In genomic region chr17:34764716-34765115, GRCh38 we compare ENCODE assay signal across 20 cellular contexts.
"Had no signal": no experiment of that assay in that cellular context is flagged by ENCODE, and none has a peak within 500 bp of the region (broad histone marks: within the 10 kb centered on the region; RNA-seq: fewer than 3 reads in every experiment).

No MANE protein-coding gene starts in this region.

- DNase-seq: colonic mucosa; effector CD4-positive, alpha-beta T cell; foreskin melanocyte; hippocampal formation; kidney glomerular epithelial cell; mesendoderm; naive B cell; psoas muscle; retina; stimulated activated CD4-positive, alpha-beta T cell treated with anti-CD3 and anti-CD28 coated beads, Interleukin-4, amount 100 ng/mL, for 1 hour; stimulated activated CD8-positive, alpha-beta memory T cell treated with anti-CD3 and anti-CD28 coated beads, Interleukin-4, amount 100 ng/mL, for 48 hours; stimulated activated naive CD8-positive, alpha-beta T cell treated with anti-CD3 and anti-CD28 coated beads, Interleukin-15, Interleukin-2, amounts not matched to agents 100 U/mL and 50 U/mL, for 24 hours; thyroid gland; uterus had no signal

- H3K4me3 ChIP-seq: colonic mucosa, psoas muscle, right lobe of liver, suprapubic skin, thyroid gland, upper lobe of left lung, uterus had no signal

- H3K27me3 ChIP-seq: colonic mucosa, right lobe of liver, thyroid gland, upper lobe of left lung, uterus had no signal

- H3K9me3 ChIP-seq: colonic mucosa, psoas muscle, right lobe of liver, suprapubic skin, thyroid gland, upper lobe of left lung, uterus had no signal

- H3K36me3 ChIP-seq: colonic mucosa, right lobe of liver, suprapubic skin, thyroid gland, upper lobe of left lung, uterus had no signal

- H3K4me1 ChIP-seq: colonic mucosa, parathyroid adenoma, psoas muscle, right lobe of liver, suprapubic skin, thyroid gland, upper lobe of left lung, uterus had no signal

- H3K9ac ChIP-seq: parathyroid adenoma had no signal

- H3K4me1 Mint-ChIP-seq: stimulated activated effector memory CD8-positive, alpha-beta T cell treated with anti-CD3 and anti-CD28 coated beads, Interleukin-12 subunit alpha, Interleukin-12 subunit beta, amount 100 ng/mL, for 72 hours had no signal

- H3K27ac Mint-ChIP-seq: nephron; stimulated activated effector memory CD8-positive, alpha-beta T cell treated with anti-CD3 and anti-CD28 coated beads, Interleukin-12 subunit alpha, Interleukin-12 subunit beta, amount 100 ng/mL, for 72 hours had no signal

- ATAC-seq: psoas muscle; right lobe of liver; stimulated activated effector memory CD8-positive, alpha-beta T cell treated with anti-CD3 and anti-CD28 coated beads, Interleukin-12 subunit alpha, Interleukin-12 subunit beta, amount 100 ng/mL, for 72 hours; stimulated activated naive CD8-positive, alpha-beta T cell treated with anti-CD3 and anti-CD28 coated beads, Interleukin-15, Interleukin-2, amounts not matched to agents 100 U/mL and 50 U/mL, for 24 hours had no signal

- H3K36me3 Mint-ChIP-seq: naive B cell; stimulated activated effector memory CD8-positive, alpha-beta T cell treated with anti-CD3 and anti-CD28 coated beads, Interleukin-12 subunit alpha, Interleukin-12 subunit beta, amount 100 ng/mL, for 72 hours had no signal

- H3K27ac ChIP-seq: colonic mucosa, parathyroid adenoma, psoas muscle, right lobe of liver, suprapubic skin, thyroid gland, upper lobe of left lung, uterus had no signal

- H3K9me3 Mint-ChIP-seq: nephron; stimulated activated effector memory CD8-positive, alpha-beta T cell treated with anti-CD3 and anti-CD28 coated beads, Interleukin-12 subunit alpha, Interleukin-12 subunit beta, amount 100 ng/mL, for 72 hours had no signal

- H3K4me3 Mint-ChIP-seq: naive B cell; stimulated activated effector memory CD8-positive, alpha-beta T cell treated with anti-CD3 and anti-CD28 coated beads, Interleukin-12 subunit alpha, Interleukin-12 subunit beta, amount 100 ng/mL, for 72 hours had no signal
